29 cellular contexts compared by ENCODE assay signal in genomic region chr12:68178184-68178583, GRCh38. TPM values are rescaled to one million over a fixed set of nuclear protein-coding genes. Genes with fewer than 3 reads are reported as not detected.
"Had no signal": no experiment of that assay in that cellular context is flagged by ENCODE, and none has a peak within 500 bp of the region (broad histone marks: within the 10 kb centered on the region; RNA-seq: fewer than 3 reads in every experiment).

No MANE protein-coding gene starts in this region.

- H3K9me3 Mint-ChIP-seq: activated B cell treated with CpG ODN at 0.5 μM for 24 hours; immature natural killer cell; stimulated activated naive CD8-positive, alpha-beta T cell treated with anti-CD3 and anti-CD28 coated beads, Interleukin-15, Interleukin-2, amounts not matched to agents 100 ng/mL and 50 ng/mL, for 24 hours had no signal

- H3K4me3 Mint-ChIP-seq: activated B cell treated with CpG ODN at 0.5 μM for 24 hours, brain, immature natural killer cell had no signal

- H3K27me3 Mint-ChIP-seq: activated B cell treated with CpG ODN at 0.5 μM for 24 hours; naive B cell; progenitor cell of endocrine pancreas; stimulated activated naive CD8-positive, alpha-beta T cell treated with anti-CD3 and anti-CD28 coated beads, Interleukin-15, Interleukin-2, amounts not matched to agents 100 ng/mL and 50 ng/mL, for 24 hours had no signal

- H3K27ac ChIP-seq: esophagus muscularis mucosa, hepatocyte, lower lobe of right lung, SJCRH30, thyroid gland had no signal

- ATAC-seq: left lobe of liver, lower lobe of right lung had no signal

- H3K36me3 ChIP-seq: esophagus muscularis mucosa, lower lobe of right lung, SJCRH30, spleen, thyroid gland had no signal

- H3K27ac Mint-ChIP-seq: activated B cell treated with CpG ODN at 0.5 μM for 24 hours, brain, progenitor cell of endocrine pancreas had no signal

- H3K36me3 Mint-ChIP-seq: brain, immature natural killer cell, naive B cell had no signal

- H3K4me3 ChIP-seq: esophagus muscularis mucosa, hepatocyte, lower lobe of right lung, SJCRH30, spleen, thyroid gland had no signal

- H2AFZ ChIP-seq: hepatocyte had no signal

- H3K79me2 ChIP-seq: hepatocyte had no signal

- DNase-seq: activated B cell treated with CpG ODN at 0.5 μM for 24 hours; activated CD4-positive, alpha-beta T cell treated with anti-CD3 and anti-CD28 coated beads, Interleukin-2, amount 50 U/mL, for 1 hour; activated gamma-delta T cell treated with Interleukin-2 at 50 U/mL for 16 hours; anterior cingulate cortex; caudate nucleus; effector memory CD4-positive, alpha-beta T cell; glutamatergic neuron; immature natural killer cell; lower lobe of right lung; naive B cell; retina; SJCRH30; spleen; stimulated activated CD4-positive, alpha-beta T cell treated with anti-CD3 and anti-CD28 coated beads, Interleukin-4, amount 100 ng/mL, for 24 hours; substantia nigra; thyroid gland had no signal

- H3K4me2 ChIP-seq: hepatocyte had no signal

- H3K27me3 ChIP-seq: esophagus muscularis mucosa, hepatocyte, SJCRH30, spleen, thyroid gland had no signal

- H3K4me1 ChIP-seq: esophagus muscularis mucosa, lower lobe of right lung, thyroid gland had no signal

- H3K9me3 ChIP-seq: esophagus muscularis mucosa, lower lobe of right lung, SJCRH30, spleen, thyroid gland had no signal

RNA-seq across cellular contexts. Expression of gene IFNG, which starts 18.6 kb away (rescaled TPM):
- total RNA-seq: activated B cell treated with CpG ODN at 0.5 μM for 24 hours, dermis microvascular lymphatic vessel endothelial cell, esophagus muscularis mucosa, frontal cortex, hepatocyte, kidney epithelial cell, lower lobe of right lung, mesenteric fat pad, osteocyte, progenitor cell of endocrine pancreas, SJCRH30, thyroid gland had no signal
- polyA plus RNA-seq: hepatocyte had no signal

RNA-seq across cellular contexts. Expression of gene IL26, which starts 47.4 kb away (rescaled TPM):
- total RNA-seq: activated B cell treated with CpG ODN at 0.5 μM for 24 hours, dermis microvascular lymphatic vessel endothelial cell, esophagus muscularis mucosa, frontal cortex, hepatocyte, kidney epithelial cell, left lobe of liver, lower lobe of right lung, mesenteric fat pad, mucosa of gallbladder, osteocyte, progenitor cell of endocrine pancreas, SJCRH30, thyroid gland, ureter had no signal
- polyA plus RNA-seq: hepatocyte, immature natural killer cell, spleen had no signal
